ENCODE assay signal across 9 cellular contexts in genomic region chrX:45824471-45824870, GRCh38.
A peak's percentile ranks its signal among the peaks of the same experiment; 100 is the strongest.
DNase-seq lines count a peak whose midpoint lies in the region; ATAC-seq and TF ChIP-seq lines count a peak whose summit lies in the region.
"Had no signal": no experiment of that assay in that cellular context is flagged by ENCODE, and none has a peak within 500 bp of the region (broad histone marks: within the 10 kb centered on the region; RNA-seq: fewer than 3 reads in every experiment).

No MANE protein-coding gene starts in this region.

- no peaks in the 10 kb centered on the region for H3K9me3 Mint-ChIP-seq in glutamatergic neuron (ENCODE audit: unreplicated experiment)
- H3K9me3 Mint-ChIP-seq: IgD-negative memory B cell had no signal

- ATAC-seq in HG03039 (IDR thresholded peaks at IDR 0.05; ENCODE audit: unreplicated experiment) (no peak), Right ventricle myocardium superior (ENCODE audit: poor library complexity) (no peak)

- H3K27me3 Mint-ChIP-seq in glutamatergic neuron (ENCODE audit: unreplicated experiment), result no peaks in the 10 kb centered on the region
- H3K27me3 Mint-ChIP-seq: IgD-negative memory B cell had no signal

- in situ Hi-C loops in G401 (cut with HindIII; ENCODE audit: low sequenced_read_pairs), result no loop called here

- no peak for TF ChIP-seq CTCF in glutamatergic neuron (IDR thresholded peaks at IDR 0.05; ENCODE audit: partially characterized antibody, unreplicated experiment)

- no peak overlapping the region for H3K27ac Mint-ChIP-seq in glutamatergic neuron (ENCODE audit: unreplicated experiment)
- H3K27ac Mint-ChIP-seq: IgD-negative memory B cell had no signal

- H3K4me1 Mint-ChIP-seq in glutamatergic neuron (ENCODE audit: low read depth, unreplicated experiment), result no peaks in the 10 kb centered on the region
- H3K4me1 Mint-ChIP-seq: IgD-negative memory B cell had no signal

- H3K4me3 Mint-ChIP-seq in glutamatergic neuron (ENCODE audit: unreplicated experiment), result no peak overlapping the region
- H3K4me3 Mint-ChIP-seq: IgD-negative memory B cell had no signal

- intact Hi-C loops in Right ventricle myocardium superior (cut with DNase I), result no loop called here

- DNase-seq in G401 (ENCODE audit: low spot score) (peak; percentile 60), NCI-H2196 (lab: John Stamatoyannopoulos, UW; ENCODE audit: unreplicated experiment) (peak; percentile 9), activated T-cell treated with anti-CD3 and anti-CD28 coated beads for 4 hours (peak; percentile 49), glutamatergic neuron (peak; percentile 29), NCI-H1105 treated with DMSO at 0.1 percent for 48 hours (lab: John Stamatoyannopoulos, UW) (no peak), Right ventricle myocardium superior (no peak)
- DNase-seq in stimulated activated CD8-positive, alpha-beta memory T cell treated with anti-CD3 and anti-CD28 coated beads, Interleukin-7, amount 100 ng/mL, for 4 hours (ENCODE audit: low read depth in 2 of 2), result peak; percentile 47 to 48

- no peaks in the 10 kb centered on the region for H3K36me3 Mint-ChIP-seq in glutamatergic neuron (ENCODE audit: unreplicated experiment)
- H3K36me3 Mint-ChIP-seq: IgD-negative memory B cell had no signal

Comparison
In these comparisons a context has a peak if more than half of its experiments do, and no peak if none do; other contexts are left out.
1. DNase-seq: peak in G401 (single experiment), NCI-H2196 (single experiment), activated T-cell treated with anti-CD3 and anti-CD28 coated beads for 4 hours (single experiment), glutamatergic neuron (single experiment) and stimulated activated CD8-positive, alpha-beta memory T cell treated with anti-CD3 and anti-CD28 coated beads, Interleukin-7, amount 100 ng/mL, for 4 hours (2 of 2); none in NCI-H1105 treated with DMSO at 0.1 percent for 48 hours (single experiment) and Right ventricle myocardium superior (single experiment).